Comparison of ENCODE assay signal across 11 cellular contexts in the genomic region with DNA sequence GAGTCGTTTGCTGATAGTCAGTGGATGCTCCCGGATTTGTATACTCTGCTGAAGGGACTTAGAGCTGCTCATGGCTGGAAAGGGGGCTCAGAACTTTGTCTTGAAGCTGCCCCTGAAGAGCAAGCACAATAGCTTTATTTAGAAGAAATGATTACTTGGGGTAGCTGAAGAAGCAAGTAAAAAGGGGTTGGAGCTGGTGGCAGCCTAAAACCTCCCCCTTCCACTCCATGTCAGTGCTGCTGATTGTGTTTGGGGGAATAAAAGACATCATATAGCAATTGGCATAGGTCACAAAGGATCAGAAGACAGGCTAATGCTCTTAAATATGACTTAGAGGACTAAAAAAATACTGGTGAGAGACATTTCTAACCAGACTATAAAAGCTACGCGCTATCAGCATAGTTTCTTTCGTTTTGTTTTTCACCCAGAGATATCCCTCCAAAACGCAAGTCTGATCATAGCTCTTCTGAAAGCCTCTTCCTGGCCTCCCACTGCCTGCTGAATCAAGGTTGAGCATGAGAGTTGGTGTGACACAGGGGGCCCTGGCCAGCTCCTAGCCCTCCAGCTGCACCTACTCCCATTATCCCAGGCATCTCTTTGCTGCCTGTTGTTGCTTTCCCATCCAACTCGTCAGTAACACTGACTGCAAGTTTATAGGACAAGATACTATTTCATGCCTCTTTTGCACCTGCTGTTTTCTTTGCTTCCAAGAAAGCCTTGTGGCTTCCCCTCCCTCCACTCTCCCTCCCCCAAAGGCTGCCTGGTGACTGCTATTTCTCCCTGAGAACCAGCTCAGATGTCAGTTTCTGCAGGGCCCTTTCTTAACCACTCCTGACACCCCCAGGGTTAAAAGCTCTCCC. TPM values are rescaled to one million over a fixed set of nuclear protein-coding genes. Genes with fewer than 3 reads are reported as not detected.
DNase-seq lines count a peak whose midpoint lies in the region; ATAC-seq and TF ChIP-seq lines count a peak whose summit lies in the region.
"Had no signal": no experiment of that assay in that cellular context is flagged by ENCODE, and none has a peak within 500 bp of the region (broad histone marks: within the 10 kb centered on the region; RNA-seq: fewer than 3 reads in every experiment).

No MANE protein-coding gene starts in this region.

- ATAC-seq in CD8-positive, alpha-beta T cell, result peak; percentile 42
- peak; percentile 56 for ATAC-seq in activated T-helper 17 cell treated with anti-CD3 and anti-CD28 coated beads, Interleukin-2, amount 50 U/mL, for 72 hours (replicated peaks)
- no peak for ATAC-seq in GM18867 (IDR thresholded peaks at IDR 0.05; ENCODE audit: unreplicated experiment)

- POLR2A ChIA-PET in CD8-positive, alpha-beta T cell (lab: Charles Lee), result interaction anchor here (0.5 to 1.7 kb wide), 7 partner anchors 10 to 400 kb away, joined by 3 to 6 read pairs (median 3); no protein-coding TSS in a partner anchor

- H3K27ac ChIP-seq in CD8-positive, alpha-beta T cell (ENCODE audit: low read depth, low read length), result peak overlapping the region; percentile 54
- H3K27ac ChIP-seq: left ventricle myocardium inferior had no signal

- DNase-seq in CD8-positive, alpha-beta T cell, result peak in 1 of 7 experiments; percentile 54
- DNase-seq in Jurkat, Clone E6-1 (ENCODE audit: low read depth, low spot score), result peak; percentile 63
- DNase-seq in glutamatergic neuron (no peak), NCI-H1436 (lab: John Stamatoyannopoulos, UW) (no peak), COR-L47 (lab: John Stamatoyannopoulos, UW) (no peak)
- DNase-seq: DMS153, left ventricle myocardium inferior, small intestine had no signal

- H3K27me3 Mint-ChIP-seq in CD8-positive, alpha-beta T cell (ENCODE audit: low read depth), result no peaks in the 10 kb centered on the region
- no peaks in the 10 kb centered on the region for H3K27me3 Mint-ChIP-seq in activated T-helper 17 cell treated with anti-CD3 and anti-CD28 coated beads, Interleukin-2, amount 50 U/mL, for 72 hours
- H3K27me3 Mint-ChIP-seq in nephron (ENCODE audit: low read depth) (peaks cover 5% of the 10 kb centered on the region), glutamatergic neuron (ENCODE audit: unreplicated experiment) (no peaks in the 10 kb centered on the region)

- H3K4me1 ChIP-seq in CD8-positive, alpha-beta T cell (ENCODE audit: insufficient read depth, low read length), result peaks cover 11% of the 10 kb centered on the region

- peaks cover 9% of the 10 kb centered on the region for H3K9me3 Mint-ChIP-seq in CD8-positive, alpha-beta T cell
- peaks cover 5% of the 10 kb centered on the region for H3K9me3 Mint-ChIP-seq in activated T-helper 17 cell treated with anti-CD3 and anti-CD28 coated beads, Interleukin-2, amount 50 U/mL, for 72 hours
- H3K9me3 Mint-ChIP-seq in nephron (peaks cover 9% of the 10 kb centered on the region), glutamatergic neuron (ENCODE audit: unreplicated experiment) (no peaks in the 10 kb centered on the region)

- no peaks in the 10 kb centered on the region for H3K9me3 ChIP-seq in CD8-positive, alpha-beta T cell (ENCODE audit: low read length)
- H3K9me3 ChIP-seq: left ventricle myocardium inferior had no signal

- no peak for TF ChIP-seq CTCF in CD8-positive, alpha-beta T cell (IDR thresholded peaks at IDR 0.05)
- TF ChIP-seq CTCF in nephron (IDR thresholded peaks at IDR 0.05; ENCODE audit: unreplicated experiment in 3 of 3), result no peak
- TF ChIP-seq CTCF in glutamatergic neuron (IDR thresholded peaks at IDR 0.05; ENCODE audit: partially characterized antibody, unreplicated experiment), result no peak

- peak overlapping the region; percentile 95 for H3K27ac Mint-ChIP-seq in CD8-positive, alpha-beta T cell
- H3K27ac Mint-ChIP-seq in activated T-helper 17 cell treated with anti-CD3 and anti-CD28 coated beads, Interleukin-2, amount 50 U/mL, for 72 hours, result peak overlapping the region; percentile 47
- H3K27ac Mint-ChIP-seq in nephron (peak overlapping the region in 2 of 3 experiments; percentile 13 to 57), glutamatergic neuron (ENCODE audit: unreplicated experiment) (no peak overlapping the region)

- peak overlapping the region; percentile 84 for H3K4me3 Mint-ChIP-seq in CD8-positive, alpha-beta T cell
- H3K4me3 Mint-ChIP-seq in activated T-helper 17 cell treated with anti-CD3 and anti-CD28 coated beads, Interleukin-2, amount 50 U/mL, for 72 hours, result peak overlapping the region; percentile 71
- H3K4me3 Mint-ChIP-seq in nephron (no peak overlapping the region), glutamatergic neuron (ENCODE audit: unreplicated experiment) (no peak overlapping the region)

- peaks cover 21% of the 10 kb centered on the region for H3K4me1 Mint-ChIP-seq in CD8-positive, alpha-beta T cell (ENCODE audit: low read depth)
- H3K4me1 Mint-ChIP-seq in activated T-helper 17 cell treated with anti-CD3 and anti-CD28 coated beads, Interleukin-2, amount 50 U/mL, for 72 hours, result peaks cover 17% of the 10 kb centered on the region
- H3K4me1 Mint-ChIP-seq in nephron, result peaks cover 18% of the 10 kb centered on the region
- no peaks in the 10 kb centered on the region for H3K4me1 Mint-ChIP-seq in glutamatergic neuron (ENCODE audit: low read depth, unreplicated experiment)

- CTCF ChIA-PET in CD8-positive, alpha-beta T cell (lab: Charles Lee), result interaction anchor here (0.5 to 1.5 kb wide), 5 partner anchors 22 to 531 kb away, joined by 3 to 6 read pairs (median 3); no protein-coding TSS in a partner anchor

- H3K27me3 ChIP-seq in CD8-positive, alpha-beta T cell (ENCODE audit: insufficient read depth, low read length), result no peaks in the 10 kb centered on the region

- intact Hi-C loops in CD8-positive, alpha-beta T cell (cut with DNase I, micrococcal nuclease), result no loop called here

- no peaks in the 10 kb centered on the region for H3K36me3 Mint-ChIP-seq in CD8-positive, alpha-beta T cell
- no peaks in the 10 kb centered on the region for H3K36me3 Mint-ChIP-seq in activated T-helper 17 cell treated with anti-CD3 and anti-CD28 coated beads, Interleukin-2, amount 50 U/mL, for 72 hours (ENCODE audit: low read depth)
- H3K36me3 Mint-ChIP-seq in nephron (ENCODE audit: low read depth) (no peaks in the 10 kb centered on the region), glutamatergic neuron (ENCODE audit: unreplicated experiment) (no peaks in the 10 kb centered on the region)

- H3K36me3 ChIP-seq in CD8-positive, alpha-beta T cell (ENCODE audit: insufficient read depth, low read length), result no peaks in the 10 kb centered on the region
- H3K36me3 ChIP-seq: left ventricle myocardium inferior had no signal

- H3K4me3 ChIP-seq in CD8-positive, alpha-beta T cell (ENCODE audit: low read depth, low read length), result peak overlapping the region; percentile 21
- peak overlapping the region; percentile 17 for H3K4me3 ChIP-seq in Jurkat, Clone E6-1 (ENCODE audit: low read length)
- H3K4me3 ChIP-seq: left ventricle myocardium inferior had no signal

RNA-seq across cellular contexts. Expression of a gene that starts 33.9 kb away (rescaled TPM):
- 100 to 1,000 TPM; 127 to 128 TPM for total RNA-seq in CD8-positive, alpha-beta T cell
- not detected for polyA plus RNA-seq in Jurkat, Clone E6-1 (2012; ENCODE audit: insufficient read depth, insufficient read length)
- total RNA-seq in activated T-helper 17 cell treated with anti-CD3 and anti-CD28 coated beads, Interleukin-2, amount 50 U/mL, for 72 hours, result 10 to 100 TPM; 29.7 to 51.5 TPM
- total RNA-seq in glutamatergic neuron (ENCODE audit: unreplicated experiment), result 6.3 TPM

Comparison
In these comparisons a context has a peak if more than half of its experiments do, and no peak if none do; other contexts are left out.
1. H3K4me3 Mint-ChIP-seq: peak in CD8-positive, alpha-beta T cell (single experiment) and activated T-helper 17 cell treated with anti-CD3 and anti-CD28 coated beads, Interleukin-2, amount 50 U/mL, for 72 hours (single experiment); none in nephron (0 of 3) and glutamatergic neuron (single experiment).